8 cellular contexts compared by ENCODE assay signal in the genomic region with DNA sequence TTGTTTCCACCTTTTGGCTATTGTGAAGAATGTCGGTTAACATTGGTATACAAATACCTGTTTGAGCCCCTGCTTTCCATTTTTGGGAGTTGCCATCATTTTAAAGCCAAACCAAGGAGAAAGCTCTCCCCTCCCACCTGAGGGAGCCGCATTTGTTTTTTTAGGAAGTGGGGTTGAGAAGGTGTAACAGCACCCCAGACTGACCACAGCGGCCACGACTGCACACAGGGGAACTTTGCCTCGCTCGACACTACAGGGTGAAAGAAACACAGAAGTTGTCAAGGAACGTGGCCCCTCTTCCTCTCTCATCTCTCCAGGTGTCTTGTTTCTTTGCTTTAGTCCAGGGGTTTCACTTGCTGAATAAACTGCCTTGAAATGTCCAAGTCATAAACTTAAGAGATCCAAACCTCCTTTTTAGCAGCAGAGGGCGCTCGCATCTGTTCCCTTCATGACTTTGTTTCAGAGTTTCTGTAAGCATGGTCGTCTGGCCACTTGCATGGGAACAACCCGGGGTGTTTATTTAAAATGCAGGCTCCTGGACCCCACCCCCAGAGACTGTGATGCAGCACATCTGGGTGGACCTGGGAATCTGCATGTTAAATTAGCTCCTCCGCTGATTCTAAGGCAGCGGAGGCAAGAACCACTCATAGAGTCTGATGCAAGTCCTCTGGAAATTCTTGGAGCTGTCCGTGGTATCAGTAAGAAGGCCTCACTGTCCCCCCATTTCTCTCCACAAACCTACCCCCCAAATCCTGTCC. TPM values are rescaled to one million over a fixed set of nuclear protein-coding genes. Genes with fewer than 3 reads are reported as not detected.
DNase-seq lines count a peak whose midpoint lies in the region; ATAC-seq, FAIRE-seq and TF ChIP-seq lines count a peak whose summit lies in the region.

No MANE protein-coding gene starts in this region.

- no peak for TF ChIP-seq POLR2A in GM12878 (IDR thresholded peaks at IDR 0.05; ENCODE audit: low read depth, low read length)

- RAD21 ChIA-PET in GM12878 (lab: Charles Lee; ENCODE audit: unreplicated experiment) = no interaction called here

- DNase-seq in ELF-1 (ENCODE audit: low read depth, low spot score) = peak; percentile 74
- peak; percentile 62 for DNase-seq in LHCN-M2 (ENCODE audit: low read depth)
- peak in 4 of 5 donors; percentile 8 to 48 (median 34) for DNase-seq in T-helper 1 cell
- no peak for DNase-seq in GM12878 (ENCODE audit: low read depth, low spot score)
- DNase-seq in kidney epithelial cell (ENCODE audit: low read depth) = peak; percentile 32
- DNase-seq in stimulated activated CD4-positive, alpha-beta T cell treated with anti-CD3 and anti-CD28 coated beads, TNF-alpha, amount 100 ng/mL, for 4 hours (ENCODE audit: low read depth in 3 of 3) = peak in 2 of 3 experiments; percentile 23

- H3K4me3 ChIP-seq in GM12878 (no peak overlapping the region), kidney epithelial cell (ENCODE audit: low read depth, low read length) (no peak overlapping the region)

- WGBS in GM12878 (ENCODE audit: insufficient coverage, insufficient replicate concordance, low lambda C conversion rate, missing lambda C conversion rate) = 30% methylated on average over 14 of the region's 14 CpGs

- in situ Hi-C loops in GM12878 (cut with MboI) = loop anchor here (10.0 kb wide), 1 partner anchor 720 kb away; no protein-coding TSS in a partner anchor

- CTCF ChIA-PET in GM12878 (lab: Yijun Ruan, JAX) = interaction anchor here (0.6 to 4.8 kb wide), 12 partner anchors 17 to 1125 kb away, joined by 3 to 17 read pairs (median 4); no protein-coding TSS in a partner anchor

- peak; percentile 60 to 73 (median 62) for TF ChIP-seq CTCF in GM12878 (IDR thresholded peaks at IDR 0.05 in 2 of 3, conservative IDR thresholded peaks at IDR 0.05 in 1 of 3; ENCODE audit: control insufficient read depth in 2 of 3, extremely low read depth in 1 of 3, insufficient read depth in 1 of 3, low read depth in 3 of 3, low read length in 3 of 3)
- TF ChIP-seq CTCF in kidney epithelial cell (IDR thresholded peaks at IDR 0.05; ENCODE audit: insufficient read depth, low read length, poor library complexity, severe bottlenecking) = peak; percentile 81

- H3K4me1 ChIP-seq in GM12878 (ENCODE audit: control insufficient read depth, insufficient read depth, low read length) = no peaks in the 10 kb centered on the region

- H4K20me1 ChIP-seq in GM12878 (ENCODE audit: control insufficient read depth, insufficient read depth) = no peaks in the 10 kb centered on the region

- H3K36me3 ChIP-seq in GM12878 (ENCODE audit: control insufficient read depth in 2 of 2, insufficient read depth in 2 of 2, low read length in 1 of 2) (no peaks in the 10 kb centered on the region), kidney epithelial cell (ENCODE audit: control insufficient read depth, insufficient read depth, low read length) (no peaks in the 10 kb centered on the region)

- SMC1A ChIA-PET in GM12878 (lab: Charles Lee; ENCODE audit: uncharacterized antibody, unreplicated experiment) = interaction anchor here (0.6 to 1.1 kb wide), 3 partner anchors 30 to 716 kb away, joined by 3 read pairs; no protein-coding TSS in a partner anchor

- 0 out of 3 replicates have a peak, but pooled peaks have one; percentile 7 for ATAC-seq in GM12878
- ATAC-seq in GM18870 (IDR thresholded peaks at IDR 0.05; ENCODE audit: unreplicated experiment) = no peak
- no peak for ATAC-seq in GM21360 (IDR thresholded peaks at IDR 0.05; ENCODE audit: unreplicated experiment)

- no peak overlapping the region for H3K9ac ChIP-seq in GM12878 (ENCODE audit: control insufficient read depth, insufficient read depth, low read length)

- TF ChIP-seq EP300 in GM12878 (IDR thresholded peaks at IDR 0.05; ENCODE audit: borderline replicate concordance in 1 of 2, control insufficient read depth in 1 of 2, low read depth in 2 of 2, low read length in 2 of 2) = no peak

- no peaks in the 10 kb centered on the region for H3K9me3 ChIP-seq in GM12878 (replicated peaks; ENCODE audit: control insufficient read depth, insufficient read depth, low read length)

- peak; percentile 27; the same call in 1 of the 2 replicates for TF ChIP-seq RAD21 in GM12878 (IDR thresholded peaks at IDR 0.05; ENCODE audit: insufficient read depth, low read depth, low read length)

- FAIRE-seq in GM12878 (lab: Jason Lieb, UNC) = no peak

- BruUV-seq in GM12878 (replicated peaks; lab: Mats Ljungman, UMichigan) = no TSS peak

- H2AFZ ChIP-seq in GM12878 (ENCODE audit: control insufficient read depth, low read depth, low read length) = no peak overlapping the region

- H3K27me3 ChIP-seq in GM12878 (replicated peaks in 1 of 2; ENCODE audit: control insufficient read depth in 2 of 2, insufficient read depth in 2 of 2, low read length in 1 of 2) (no peaks in the 10 kb centered on the region; a peak in 1 of 4 replicates), kidney epithelial cell (ENCODE audit: control insufficient read depth, insufficient read depth, low read length) (no peaks in the 10 kb centered on the region)

- intact Hi-C loops in GM12878 (cut with micrococcal nuclease; ENCODE audit: unreplicated experiment) = no loop called here

- no peaks in the 10 kb centered on the region; the same call in none of the 2 replicates for H3K79me2 ChIP-seq in GM12878 (ENCODE audit: control insufficient read depth, insufficient read depth, low read length)

- POLR2A ChIA-PET in GM12878 (lab: Charles Lee) = no interaction called here

- H3K4me2 ChIP-seq in GM12878 (ENCODE audit: control insufficient read depth, insufficient read depth) = peak overlapping the region; percentile 41; the same call in 1 of the 2 replicates

- H3K27ac ChIP-seq in GM12878 (ENCODE audit: control insufficient read depth, insufficient read depth) = no peak overlapping the region

TF ChIP-seq in GM12878, 131 proteins besides CTCF, POLR2A, EP300 and RAD21:
- TF ChIP-seq, protein P1, sequence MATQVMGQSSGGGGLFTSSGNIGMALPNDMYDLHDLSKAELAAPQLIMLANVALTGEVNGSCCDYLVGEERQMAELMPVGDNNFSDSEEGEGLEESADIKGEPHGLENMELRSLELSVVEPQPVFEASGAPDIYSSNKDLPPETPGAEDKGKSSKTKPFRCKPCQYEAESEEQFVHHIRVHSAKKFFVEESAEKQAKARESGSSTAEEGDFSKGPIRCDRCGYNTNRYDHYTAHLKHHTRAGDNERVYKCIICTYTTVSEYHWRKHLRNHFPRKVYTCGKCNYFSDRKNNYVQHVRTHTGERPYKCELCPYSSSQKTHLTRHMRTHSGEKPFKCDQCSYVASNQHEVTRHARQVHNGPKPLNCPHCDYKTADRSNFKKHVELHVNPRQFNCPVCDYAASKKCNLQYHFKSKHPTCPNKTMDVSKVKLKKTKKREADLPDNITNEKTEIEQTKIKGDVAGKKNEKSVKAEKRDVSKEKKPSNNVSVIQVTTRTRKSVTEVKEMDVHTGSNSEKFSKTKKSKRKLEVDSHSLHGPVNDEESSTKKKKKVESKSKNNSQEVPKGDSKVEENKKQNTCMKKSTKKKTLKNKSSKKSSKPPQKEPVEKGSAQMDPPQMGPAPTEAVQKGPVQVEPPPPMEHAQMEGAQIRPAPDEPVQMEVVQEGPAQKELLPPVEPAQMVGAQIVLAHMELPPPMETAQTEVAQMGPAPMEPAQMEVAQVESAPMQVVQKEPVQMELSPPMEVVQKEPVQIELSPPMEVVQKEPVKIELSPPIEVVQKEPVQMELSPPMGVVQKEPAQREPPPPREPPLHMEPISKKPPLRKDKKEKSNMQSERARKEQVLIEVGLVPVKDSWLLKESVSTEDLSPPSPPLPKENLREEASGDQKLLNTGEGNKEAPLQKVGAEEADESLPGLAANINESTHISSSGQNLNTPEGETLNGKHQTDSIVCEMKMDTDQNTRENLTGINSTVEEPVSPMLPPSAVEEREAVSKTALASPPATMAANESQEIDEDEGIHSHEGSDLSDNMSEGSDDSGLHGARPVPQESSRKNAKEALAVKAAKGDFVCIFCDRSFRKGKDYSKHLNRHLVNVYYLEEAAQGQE (IDR thresholded peaks at IDR 0.05; ENCODE audit: low read depth, low read length) = peak; percentile 41; the same call in 1 of the 2 replicates
- TF ChIP-seq SPI1 (IDR thresholded peaks at IDR 0.05; ENCODE audit: borderline replicate concordance, insufficient read depth, low read depth, low read length) (peak; percentile 36; the same call in 1 of the 2 replicates), TBL1XR1 (IDR thresholded peaks at IDR 0.05; ENCODE audit: low read depth, low read length) (no peak), MEF2A (IDR thresholded peaks at IDR 0.05; ENCODE audit: insufficient read depth, low read depth, low read length) (no peak), SMAD1 (IDR thresholded peaks at IDR 0.05; ENCODE audit: low read depth, partially characterized antibody) (no peak), BHLHE40 (IDR thresholded peaks at IDR 0.05; ENCODE audit: borderline replicate concordance in 1 of 2, low read depth in 2 of 2, low read length in 1 of 2) (no peak), SREBF2 (IDR thresholded peaks at IDR 0.05; ENCODE audit: low read length) (no peak)

RNA-seq across cellular contexts. Expression of a gene that starts 2.1 kb away (rescaled TPM):
- 3.4 and 3.8 TPM in 2 replicates for total RNA-seq in LHCN-M2 (2014; rRNA removed)
- 2.8 TPM for polyA plus RNA-seq in LHCN-M2 (2012)
- 4.1 and 4.8 TPM in 2 replicates for total RNA-seq in GM12878 (2013; cell fraction: nucleolus; rRNA removed)
- total RNA-seq in GM12878 (2014; rRNA removed) = 2.5 TPM in 2 replicates
- total RNA-seq in GM12878 (2014; rRNA removed; fragmentation: Illumina TruSeq; extraction: Trizol) = 2.0 and 2.5 TPM in 2 replicates
- total RNA-seq in GM12878 (2021) = 2.9 and 3.1 TPM in 2 replicates
- polyA plus RNA-seq in GM12878 (2011; ENCODE audit: low read depth) = 0.96 TPM
- 2.4 and 3.3 TPM in 2 replicates for polyA plus RNA-seq in GM12878 (2011; rRNA removed)
- 4.2 and 4.4 TPM in 2 replicates for polyA plus RNA-seq in GM12878 (2011; cell fraction: cytosol; rRNA removed)
- 2.6 TPM in 2 replicates for polyA plus RNA-seq in GM12878 (2011; cell fraction: nucleus; rRNA removed)
- 1.4 and 1.9 TPM in 2 replicates for polyA plus RNA-seq in GM12878 (2012)
- 2.9 and 3.5 TPM in 2 replicates for polyA plus RNA-seq in GM12878 (2014; fragmentation: Illumina TruSeq; extraction: Trizol)
- polyA plus RNA-seq in GM12878 (2014; fragmentation: Nextera tagmentation; extraction: Ambion mirVana) = 1 to 10 TPM; 1.2 to 1.4 TPM
- 3.1 and 5.0 TPM in 2 replicates for polyA plus RNA-seq in GM12878 (2014; rRNA removed)
- polyA plus RNA-seq in GM12878 (2016; fragmentation: Nextera tagmentation; extraction: Ambion mirVana) = 1 to 10 TPM; 3.0 to 3.7 TPM
- polyA minus RNA-seq in GM12878 (2011; rRNA and poly(A)+ RNA removed) = 2.1 and 2.9 TPM in 2 replicates
- polyA minus RNA-seq in GM12878 (2011; cell fraction: cytosol; rRNA and poly(A)+ RNA removed) = 2.1 TPM in 1 of 2 replicates, not detected in the other
- polyA minus RNA-seq in GM12878 (2011; cell fraction: nucleus; rRNA and poly(A)+ RNA removed) = 1.8 and 2.9 TPM in 2 replicates
- 3.7 and 4.2 TPM in 2 replicates for total RNA-seq in kidney epithelial cell
